13 cellular contexts compared by ENCODE assay signal in genomic region chr6:25172819-25173218, GRCh38.
DNase-seq lines count a peak whose midpoint lies in the region; ATAC-seq and TF ChIP-seq lines count a peak whose summit lies in the region.
"Had no signal": no experiment of that assay in that cellular context is flagged by ENCODE, and none has a peak within 500 bp of the region (broad histone marks: within the 10 kb centered on the region; RNA-seq: fewer than 3 reads in every experiment).

No MANE protein-coding gene starts in this region.

- no peak overlapping the region for H3K4me3 Mint-ChIP-seq in GM23338
- H3K4me3 Mint-ChIP-seq: stimulated activated memory B cell treated with anti-CD40 and anti-IgM and Interleukin-4, amounts not matched to agents 10 μg/mL and 1 μg/mL and 100 μg/mL, for 72 hours had no signal

- H3K27ac Mint-ChIP-seq in GM23338: no peak overlapping the region
- H3K27ac Mint-ChIP-seq: stimulated activated memory B cell treated with anti-CD40 and anti-IgM and Interleukin-4, amounts not matched to agents 10 μg/mL and 1 μg/mL and 100 μg/mL, for 72 hours had no signal

- peak overlapping the region; percentile 42; the same call in 1 of the 2 replicates for H3K9ac ChIP-seq in SK-N-SH

- CTCF ChIA-PET in SK-N-SH (lab: Yijun Ruan, JAX): no interaction called here
- CTCF ChIA-PET in HEK293T (lab: Yijun Ruan, JAX): interaction anchor here (0.9 kb wide), 1 partner anchor 20 kb away, joined by 4 read pairs; no protein-coding TSS in a partner anchor

- H3K9me3 ChIP-seq in SK-N-SH: no peaks in the 10 kb centered on the region

- H3K36me3 ChIP-seq in GM23338 (ENCODE audit: insufficient read depth) (no peaks in the 10 kb centered on the region), SK-N-SH (replicated peaks in 1 of 2; ENCODE audit: control insufficient read depth in 1 of 2, insufficient read depth in 2 of 2, low read length in 1 of 2) (no peaks in the 10 kb centered on the region)

- peak; percentile 23 for DNase-seq in GM23338 (ENCODE audit: low spot score)
- no peak for DNase-seq in SK-N-SH
- peak; percentile 93 for DNase-seq in fibroblast of pulmonary artery (ENCODE audit: low read depth)
- DNase-seq in dermis blood vessel endothelial cell: no peak
- no peak for DNase-seq in HEK293T (ENCODE audit: extremely low spot score)
- DNase-seq in Right ventricle myocardium superior: no peak
- DNase-seq in left ventricle myocardium superior: no peak
- DNase-seq: cortex of kidney, left cardiac atrium, NCI-H1092, RPMI8226 had no signal

- TF ChIP-seq EP300 in SK-N-SH (IDR thresholded peaks at IDR 0.05; ENCODE audit: borderline replicate concordance in 1 of 2, low read depth in 1 of 2, low read length in 1 of 2): peak; percentile 19 to 95; a peak in 3 of 4 replicates

- H3K27me3 ChIP-seq in GM23338 (ENCODE audit: insufficient read depth) (no peaks in the 10 kb centered on the region), SK-N-SH (ENCODE audit: insufficient read depth) (no peaks in the 10 kb centered on the region)

- H3K36me3 Mint-ChIP-seq in GM23338 (ENCODE audit: low read depth): no peaks in the 10 kb centered on the region
- H3K36me3 Mint-ChIP-seq: stimulated activated memory B cell treated with anti-CD40 and anti-IgM and Interleukin-4, amounts not matched to agents 10 μg/mL and 1 μg/mL and 100 μg/mL, for 72 hours had no signal

- no peaks in the 10 kb centered on the region for H3K79me2 ChIP-seq in GM23338 (replicated peaks; ENCODE audit: insufficient read depth)
- no peaks in the 10 kb centered on the region for H3K79me2 ChIP-seq in SK-N-SH (ENCODE audit: insufficient read depth)

- POLR2A ChIA-PET in SK-N-SH (lab: Yijun Ruan, JAX): no interaction called here
- POLR2A ChIA-PET in HEK293T (lab: Yijun Ruan, JAX): no interaction called here

- intact Hi-C loops in Right ventricle myocardium superior (cut with DNase I): no loop called here
- intact Hi-C loops in left ventricle myocardium superior (cut with micrococcal nuclease): loop anchor here (10.0 kb wide), 1 partner anchor 88 kb away; no protein-coding TSS in a partner anchor

- no peak for TF ChIP-seq CTCF in GM23338 (conservative IDR thresholded peaks at IDR 0.05; ENCODE audit: low read depth in 2 of 2)
- no peak for TF ChIP-seq CTCF in SK-N-SH (IDR thresholded peaks at IDR 0.05)
- no peak for TF ChIP-seq CTCF in fibroblast of pulmonary artery (IDR thresholded peaks at IDR 0.05; ENCODE audit: low read length, missing control alignments)

- H3K4me2 ChIP-seq in GM23338: no peak overlapping the region
- H3K4me2 ChIP-seq in SK-N-SH: peak overlapping the region; percentile 46; the same call in 1 of the 2 replicates

- H3F3A ChIP-seq in GM23338 (replicated peaks; ENCODE audit: low read depth) (no peaks in the 10 kb centered on the region), SK-N-SH (replicated peaks; ENCODE audit: insufficient read depth) (peaks cover 37% of the 10 kb centered on the region)

- 0 out of 2 replicates have a peak, but pooled peaks cover 4% of the 10 kb centered on the region for H3K9me2 ChIP-seq in GM23338 (ENCODE audit: insufficient read depth)
- H3K9me2 ChIP-seq in SK-N-SH: no peaks in the 10 kb centered on the region

- ATAC-seq in GM23338 (no peak), Right ventricle myocardium superior (ENCODE audit: poor library complexity) (no peak), left ventricle myocardium superior (no peak)
- ATAC-seq: stimulated activated memory B cell treated with anti-CD40 and anti-IgM and Interleukin-4, amounts not matched to agents 10 μg/mL and 1 μg/mL and 100 μg/mL, for 72 hours had no signal

- WGBS in SK-N-SH (ENCODE audit: low lambda C conversion rate): 8% methylated on average over 3 of the region's 3 CpGs

- no peaks in the 10 kb centered on the region for H4K20me1 ChIP-seq in GM23338 (replicated peaks; ENCODE audit: insufficient read depth)
- H4K20me1 ChIP-seq in SK-N-SH (ENCODE audit: insufficient read depth): no peaks in the 10 kb centered on the region

- H3K4me1 ChIP-seq in GM23338 (ENCODE audit: insufficient read depth) (no peaks in the 10 kb centered on the region), SK-N-SH (ENCODE audit: control insufficient read depth in 1 of 2, insufficient read depth in 2 of 2, low read depth in 1 of 2, low read length in 1 of 2) (peaks cover 13 to 28% of the 10 kb centered on the region in 2 experiments)

- H3K27ac ChIP-seq in GM23338 (ENCODE audit: low read depth) (no peak overlapping the region), SK-N-SH (ENCODE audit: low read depth in 2 of 2, low read length in 1 of 2) (peak overlapping the region; percentile 88 to 96), skin epidermis (peak overlapping the region in 17 of 21 experiments; percentile 11 to 78 (median 56))

- H2AFZ ChIP-seq in GM23338 (no peak overlapping the region), SK-N-SH (ENCODE audit: low read depth) (peak overlapping the region; percentile 11)

- H3K4me1 Mint-ChIP-seq in GM23338: no peaks in the 10 kb centered on the region
- H3K4me1 Mint-ChIP-seq: stimulated activated memory B cell treated with anti-CD40 and anti-IgM and Interleukin-4, amounts not matched to agents 10 μg/mL and 1 μg/mL and 100 μg/mL, for 72 hours had no signal

- H3K9me3 Mint-ChIP-seq in GM23338: no peaks in the 10 kb centered on the region
- H3K9me3 Mint-ChIP-seq: stimulated activated memory B cell treated with anti-CD40 and anti-IgM and Interleukin-4, amounts not matched to agents 10 μg/mL and 1 μg/mL and 100 μg/mL, for 72 hours had no signal

- no peaks in the 10 kb centered on the region for H3K27me3 Mint-ChIP-seq in GM23338 (ENCODE audit: insufficient read depth, low read depth, poor library complexity)
- H3K27me3 Mint-ChIP-seq: stimulated activated memory B cell treated with anti-CD40 and anti-IgM and Interleukin-4, amounts not matched to agents 10 μg/mL and 1 μg/mL and 100 μg/mL, for 72 hours had no signal

- no peak overlapping the region for H3K4me3 ChIP-seq in GM23338
- no peak overlapping the region for H3K4me3 ChIP-seq in SK-N-SH (ENCODE audit: low read depth in 2 of 2, low read length in 1 of 2)
- no peak overlapping the region for H3K4me3 ChIP-seq in fibroblast of pulmonary artery (replicated peaks; ENCODE audit: low read depth, low read length)
- H3K4me3 ChIP-seq in skin epidermis: no peak overlapping the region

- no peak for TF ChIP-seq RAD21 in SK-N-SH (IDR thresholded peaks at IDR 0.05; ENCODE audit: low read length)

TF ChIP-seq in GM23338, 12 proteins besides CTCF, POLR2A, EP300 and RAD21 (continues in another document):
- no peak for TF ChIP-seq POLR2AphosphoS5 (IDR thresholded peaks at IDR 0.05; ENCODE audit: low read depth)
- no peak for TF ChIP-seq EZH2 (IDR thresholded peaks at IDR 0.05; ENCODE audit: low read depth, unreplicated experiment)
- TF ChIP-seq JUNB (IDR thresholded peaks at IDR 0.05; ENCODE audit: unreplicated experiment): no peak

TF ChIP-seq in SK-N-SH, 30 proteins besides CTCF, POLR2A, EP300 and RAD21 (continues in another document):
- TF ChIP-seq REST (IDR thresholded peaks at IDR 0.05; ENCODE audit: low read depth, low read length) (no peak), RCOR1 (IDR thresholded peaks at IDR 0.05; ENCODE audit: low read length) (no peak)

TF ChIP-seq in HEK293T, 16 proteins besides CTCF, POLR2A, EP300 and RAD21:
- TF ChIP-seq FOXA1 (IDR thresholded peaks at IDR 0.05) (no peak), FOXM1 (IDR thresholded peaks at IDR 0.05; ENCODE audit: borderline replicate concordance) (no peak), L3MBTL2 (conservative IDR thresholded peaks at IDR 0.05) (no peak), NFRKB (IDR thresholded peaks at IDR 0.05) (no peak), TARDBP (IDR thresholded peaks at IDR 0.05) (no peak), FOXK2 (IDR thresholded peaks at IDR 0.05) (no peak), ARNT (IDR thresholded peaks at IDR 0.05) (no peak), ELF4 (IDR thresholded peaks at IDR 0.05) (no peak), ZNF384 (IDR thresholded peaks at IDR 0.05) (no peak), SUZ12 (IDR thresholded peaks at IDR 0.05) (no peak), PKNOX1 (IDR thresholded peaks at IDR 0.05) (no peak)

Comparison
In these comparisons a context has a peak if more than half of its experiments do, and no peak if none do; other contexts are left out.
1. DNase-seq: peak in GM23338 (single experiment) and fibroblast of pulmonary artery (single experiment); none in SK-N-SH (single experiment), dermis blood vessel endothelial cell (single experiment), HEK293T (single experiment), Right ventricle myocardium superior (single experiment) and left ventricle myocardium superior (single experiment).